ENCODE assay signal across 33 cellular contexts in genomic region chr16:22711847-22712246, GRCh38.
"Had no signal": no experiment of that assay in that cellular context is flagged by ENCODE, and none has a peak within 500 bp of the region (broad histone marks: within the 10 kb centered on the region; RNA-seq: fewer than 3 reads in every experiment).

No MANE protein-coding gene starts in this region.

- H3K27ac ChIP-seq: adrenal gland, body of pancreas, esophagus muscularis mucosa, foreskin keratinocyte, gastroesophageal sphincter, heart right ventricle, WERI-Rb-1 had no signal

- H3K27ac Mint-ChIP-seq: activated B cell treated with CpG ODN at 0.5 μM for 24 hours; activated CD8-positive, alpha-beta T cell treated with anti-CD3 and anti-CD28 coated beads for 36 hours; activated naive CD4-positive, alpha-beta T cell treated with anti-CD3 and anti-CD28 coated beads for 36 hours; activated naive CD4-positive, alpha-beta T cell treated with anti-CD3 and anti-CD28 coated beads, Interleukin-2, amount 50 U/mL, for 24 hours; activated naive CD8-positive, alpha-beta T cell treated with anti-CD3 and anti-CD28 coated beads for 36 hours; activated naive CD8-positive, alpha-beta T cell treated with anti-CD3 and anti-CD28 coated beads, Interleukin-2, amount 50 U/mL, for 24 hours; activated T-helper 1 cell treated with anti-CD3 and anti-CD28 coated beads, Interleukin-12 subunit alpha, Interleukin-12 subunit beta, Interleukin-2, Interleukin-4 antibody, amounts not matched to agents 30 ng/mL and 10 ng/mL and 1 ng/mL, durations not matched to agents 14 hours and 24 hours and 36 hours; activated T-helper 2 cell treated with anti-CD3 and anti-CD28 coated beads, Interferon-gamma antibody, Interleukin-2, Interleukin-4, amounts not matched to agents 10 μg/mL and 5 μg/mL and 100 μg/mL, durations not matched to agents 14 hours and 24 hours and 36 hours; effector memory CD8-positive, alpha-beta T cell; T-helper 17 cell; T-helper 2 cell treated with Interferon-gamma antibody and Interleukin-4, amounts not matched to agents 5 μg/mL and 100 μg/mL, for 36 hours had no signal

- H3K4me1 ChIP-seq: adrenal gland, body of pancreas, esophagus muscularis mucosa, foreskin keratinocyte, gastroesophageal sphincter, heart right ventricle had no signal

- H3K4me3 ChIP-seq: adrenal gland, body of pancreas, esophagus muscularis mucosa, gastroesophageal sphincter, heart right ventricle had no signal

- ATAC-seq: activated CD4-positive, CD25-positive, alpha-beta regulatory T cell treated with anti-CD3 and anti-CD28 coated beads, Interleukin-2, amount 50 U/mL, for 24 hours; activated CD8-positive, alpha-beta T cell treated with anti-CD3 and anti-CD28 coated beads for 36 hours; activated naive CD8-positive, alpha-beta T cell treated with anti-CD3 and anti-CD28 coated beads, Interleukin-2, amount 50 U/mL, for 24 hours; body of pancreas; effector memory CD8-positive, alpha-beta T cell; foreskin keratinocyte; gastroesophageal sphincter; heart right ventricle; T-helper 17 cell had no signal

- DNase-seq: activated B cell treated with CpG ODN at 0.5 μM for 24 hours; activated CD4-positive, alpha-beta T cell treated with anti-CD3 and anti-CD28 coated beads for 48 hours; activated CD4-positive, alpha-beta T cell treated with anti-CD3 and anti-CD28 coated beads, Interleukin-2, amount 50 U/mL, for 1 hour; activated CD4-positive, alpha-beta T cell treated with anti-CD3 and anti-CD28 coated beads, Interleukin-2, amount 50 U/mL, for 48 hours; activated CD8-positive, alpha-beta memory T cell treated with anti-CD3 and anti-CD28 coated beads for 24 hours; activated CD8-positive, alpha-beta T cell treated with anti-CD3 and anti-CD28 coated beads for 36 hours; activated effector memory CD4-positive, alpha-beta T cell treated with anti-CD3 and anti-CD28 coated beads, Interleukin-2, amount 50 U/mL, for 16 hours; activated naive CD4-positive, alpha-beta T cell treated with anti-CD3 and anti-CD28 coated beads for 36 hours; activated naive CD8-positive, alpha-beta T cell treated with anti-CD3 and anti-CD28 coated beads for 36 hours; activated naive CD8-positive, alpha-beta T cell treated with anti-CD3 and anti-CD28 coated beads, Interleukin-2, amount 50 U/mL, for 24 hours; activated T-cell treated with anti-CD3 and anti-CD28 coated beads, Interleukin-2, amount 50 U/mL, for 48 hours; adrenal gland; amygdala; aorta; body of pancreas; caudate nucleus; cortex of kidney; dermis blood vessel endothelial cell; effector CD4-positive, alpha-beta T cell; effector memory CD8-positive, alpha-beta T cell; erythroblast; foreskin keratinocyte; heart right ventricle; T-helper 17 cell; T1000; WERI-Rb-1 had no signal

- H3K27me3 ChIP-seq: adrenal gland, body of pancreas, esophagus muscularis mucosa had no signal

- H3K4me1 Mint-ChIP-seq: activated B cell treated with CpG ODN at 0.5 μM for 24 hours; activated naive CD4-positive, alpha-beta T cell treated with anti-CD3 and anti-CD28 coated beads, Interleukin-2, amount 50 U/mL, for 24 hours; activated naive CD8-positive, alpha-beta T cell treated with anti-CD3 and anti-CD28 coated beads for 36 hours; activated naive CD8-positive, alpha-beta T cell treated with anti-CD3 and anti-CD28 coated beads, Interleukin-2, amount 50 U/mL, for 24 hours; T-helper 17 cell had no signal

- H3K36me3 Mint-ChIP-seq: activated naive CD4-positive, alpha-beta T cell treated with anti-CD3 and anti-CD28 coated beads, Interleukin-2, amount 50 U/mL, for 24 hours; activated naive CD8-positive, alpha-beta T cell treated with anti-CD3 and anti-CD28 coated beads for 36 hours had no signal

- H3K4me3 Mint-ChIP-seq: activated B cell treated with CpG ODN at 0.5 μM for 24 hours; activated CD8-positive, alpha-beta T cell treated with anti-CD3 and anti-CD28 coated beads for 36 hours; activated naive CD4-positive, alpha-beta T cell treated with anti-CD3 and anti-CD28 coated beads for 36 hours; activated naive CD4-positive, alpha-beta T cell treated with anti-CD3 and anti-CD28 coated beads, Interleukin-2, amount 50 U/mL, for 24 hours; activated naive CD8-positive, alpha-beta T cell treated with anti-CD3 and anti-CD28 coated beads for 36 hours; activated naive CD8-positive, alpha-beta T cell treated with anti-CD3 and anti-CD28 coated beads, Interleukin-2, amount 50 U/mL, for 24 hours; activated T-helper 1 cell treated with anti-CD3 and anti-CD28 coated beads, Interleukin-12 subunit alpha, Interleukin-12 subunit beta, Interleukin-2, Interleukin-4 antibody, amounts not matched to agents 30 ng/mL and 10 ng/mL and 1 ng/mL, durations not matched to agents 14 hours and 24 hours and 36 hours; effector memory CD8-positive, alpha-beta T cell; T-helper 17 cell; T-helper 2 cell treated with Interferon-gamma antibody and Interleukin-4, amounts not matched to agents 5 μg/mL and 100 μg/mL, for 36 hours had no signal

- H3K36me3 ChIP-seq: adrenal gland, esophagus muscularis mucosa, gastroesophageal sphincter, heart right ventricle, WERI-Rb-1 had no signal
